ENCODE assay signal across 8 cellular contexts in the genomic region with DNA sequence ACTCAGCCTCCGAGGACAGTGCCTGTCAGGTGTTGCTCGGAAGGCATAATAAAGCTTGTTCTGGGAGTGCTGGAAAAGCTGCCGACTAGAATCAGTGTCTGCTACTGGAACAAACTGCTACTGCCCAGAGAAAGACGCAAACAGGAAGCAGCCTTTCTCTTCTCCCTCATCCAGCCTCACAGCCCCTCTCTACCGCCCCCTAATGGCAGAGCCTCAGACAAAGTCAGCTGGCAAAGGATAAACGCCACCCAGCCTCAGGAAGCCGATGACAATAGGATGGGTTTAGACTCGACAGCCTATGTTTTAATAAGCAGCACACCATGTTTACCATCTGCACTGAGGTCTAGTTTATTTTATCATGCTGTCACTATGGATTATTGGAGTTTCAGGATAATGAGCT.
DNase-seq lines count a peak whose midpoint lies in the region; ATAC-seq and TF ChIP-seq lines count a peak whose summit lies in the region.

No MANE protein-coding gene starts in this region.

- no peaks in the 10 kb centered on the region for H3K79me2 ChIP-seq in HCT116 (ENCODE audit: insufficient read depth, low read length)

- no peaks in the 10 kb centered on the region for H3K9me2 ChIP-seq in HCT116 (ENCODE audit: insufficient read depth)

- H3K9me3 Mint-ChIP-seq in Caco-2 (ENCODE audit: unreplicated experiment): peaks cover 31% of the 10 kb centered on the region
- H3K9me3 Mint-ChIP-seq in activated naive CD8-positive, alpha-beta T cell treated with anti-CD3 and anti-CD28 coated beads, Interleukin-2, amount 50 U/mL, for 24 hours: peaks cover 27% of the 10 kb centered on the region

- H3K4me2 ChIP-seq in HCT116 (ENCODE audit: low read length): no peak overlapping the region

- H3K4me1 Mint-ChIP-seq in Caco-2 (ENCODE audit: low read depth, unreplicated experiment): peaks cover 11% of the 10 kb centered on the region
- H3K4me1 Mint-ChIP-seq in activated naive CD8-positive, alpha-beta T cell treated with anti-CD3 and anti-CD28 coated beads, Interleukin-2, amount 50 U/mL, for 24 hours: no peaks in the 10 kb centered on the region

- TF ChIP-seq CTCF in Caco-2 (IDR thresholded peaks at IDR 0.05; ENCODE audit: insufficient read depth in 1 of 2, low read depth in 1 of 2, low read length in 1 of 2, severe bottlenecking in 1 of 2, unreplicated experiment in 1 of 2): peak; percentile 56 to 67
- TF ChIP-seq CTCF in HCT116 (IDR thresholded peaks at IDR 0.05 in 2 of 3, conservative IDR thresholded peaks at IDR 0.05 in 1 of 3; ENCODE audit: borderline replicate concordance in 1 of 3, insufficient read depth in 1 of 3, low read depth in 2 of 3, low read length in 2 of 3): peak; percentile 39 to 92 (median 78); a peak in 5 of 6 replicates
- TF ChIP-seq CTCF in left lung (IDR thresholded peaks at IDR 0.05): no peak

- peak; percentile 54 for TF ChIP-seq RAD21 in HCT116 (IDR thresholded peaks at IDR 0.05; ENCODE audit: low read depth)

- intact Hi-C loops in Caco-2 (cut with micrococcal nuclease; ENCODE audit: unreplicated experiment) (no loop called here), HCT116 (cut with micrococcal nuclease) (no loop called here), left lung (cut with DNase I) (no loop called here)

- no peaks in the 10 kb centered on the region for H3K36me3 Mint-ChIP-seq in Caco-2 (ENCODE audit: insufficient read depth, unreplicated experiment)
- H3K36me3 Mint-ChIP-seq in activated naive CD8-positive, alpha-beta T cell treated with anti-CD3 and anti-CD28 coated beads, Interleukin-2, amount 50 U/mL, for 24 hours (ENCODE audit: low read depth): peaks cover 1% of the 10 kb centered on the region

- peaks cover 18% of the 10 kb centered on the region for H3K9me3 ChIP-seq in Caco-2
- no peaks in the 10 kb centered on the region for H3K9me3 ChIP-seq in HCT116 (ENCODE audit: control insufficient read depth in 1 of 2, insufficient read depth in 1 of 2, low read depth in 1 of 2, low read length in 2 of 2)
- H3K9me3 ChIP-seq in left lung: peaks cover 0 to 34% of the 10 kb centered on the region in 2 donors

- no peaks in the 10 kb centered on the region for H3K27me3 Mint-ChIP-seq in Caco-2 (ENCODE audit: insufficient read depth, unreplicated experiment)
- no peaks in the 10 kb centered on the region for H3K27me3 Mint-ChIP-seq in activated naive CD8-positive, alpha-beta T cell treated with anti-CD3 and anti-CD28 coated beads, Interleukin-2, amount 50 U/mL, for 24 hours

- ATAC-seq in HCT116 (peak; percentile 87), left lung (peak; percentile 62), HG02981 (IDR thresholded peaks at IDR 0.05; ENCODE audit: unreplicated experiment) (no peak), GM18873 (IDR thresholded peaks at IDR 0.05; ENCODE audit: low FRiP score, unreplicated experiment) (no peak)
- no peak for ATAC-seq in activated naive CD8-positive, alpha-beta T cell treated with anti-CD3 and anti-CD28 coated beads, Interleukin-2, amount 50 U/mL, for 24 hours

- H3K27ac Mint-ChIP-seq in Caco-2 (ENCODE audit: unreplicated experiment): peak overlapping the region; percentile 17
- no peak overlapping the region for H3K27ac Mint-ChIP-seq in activated naive CD8-positive, alpha-beta T cell treated with anti-CD3 and anti-CD28 coated beads, Interleukin-2, amount 50 U/mL, for 24 hours

- BruUV-seq in Caco-2 (replicated peaks; lab: Mats Ljungman, UMichigan) (no TSS peak), HCT116 (replicated peaks; lab: Mats Ljungman, UMichigan) (no TSS peak)

- no peak overlapping the region for H3K4me3 Mint-ChIP-seq in Caco-2 (ENCODE audit: unreplicated experiment)
- H3K4me3 Mint-ChIP-seq in activated naive CD8-positive, alpha-beta T cell treated with anti-CD3 and anti-CD28 coated beads, Interleukin-2, amount 50 U/mL, for 24 hours: no peak overlapping the region

- TF ChIP-seq POLR2A in HCT116 (IDR thresholded peaks at IDR 0.05; ENCODE audit: borderline replicate concordance, extremely low read depth, insufficient read depth, insufficient read length): no peak

- H3K36me3 ChIP-seq in Caco-2 (ENCODE audit: control insufficient read depth, insufficient read depth, low read length): no peaks in the 10 kb centered on the region
- no peaks in the 10 kb centered on the region for H3K36me3 ChIP-seq in HCT116 (ENCODE audit: control insufficient read depth in 1 of 2, insufficient read depth in 2 of 2, low read length in 2 of 2)
- H3K36me3 ChIP-seq in left lung: no peaks in the 10 kb centered on the region

- H3K27me3 ChIP-seq in Caco-2 (replicated peaks; ENCODE audit: control insufficient read depth, insufficient read depth, low read length) (no peaks in the 10 kb centered on the region), HCT116 (ENCODE audit: insufficient read depth, low read length) (no peaks in the 10 kb centered on the region), left lung (no peaks in the 10 kb centered on the region)

- H4K20me1 ChIP-seq in HCT116 (ENCODE audit: insufficient read depth): no peaks in the 10 kb centered on the region

- peak overlapping the region; percentile 46 for H2AFZ ChIP-seq in HCT116 (ENCODE audit: low read depth, low read length, poor library complexity, severe bottlenecking)

- H3K27ac ChIP-seq in HCT116 (ENCODE audit: low read depth, low read length) (no peak overlapping the region), left lung (no peak overlapping the region)

- no peak overlapping the region for H3K9ac ChIP-seq in HCT116 (ENCODE audit: low read length)

- POLR2A ChIA-PET in Caco-2 (lab: Charles Lee) (no interaction called here), HCT116 (lab: Charles Lee) (no interaction called here)

- DNase-seq in Caco-2 (peak; percentile 72 to 76), HCT116 (ENCODE audit: low read depth, low spot score) (peak; percentile 29), left lung (no peak), NCI-H2029 treated with DMSO at 0.1 percent for 48 hours (lab: John Stamatoyannopoulos, UW) (no peak), GM19238 (ENCODE audit: insufficient read length, low spot score) (no peak)
- DNase-seq in activated naive CD8-positive, alpha-beta T cell treated with anti-CD3 and anti-CD28 coated beads, Interleukin-2, amount 50 U/mL, for 24 hours: peak; percentile 16

- RAD21 ChIA-PET in HCT116 (lab: Charles Lee; ENCODE audit: low non-redundant PET in 1 of 2, low total read pairs in 2 of 2, uncharacterized antibody in 2 of 2, unreplicated experiment in 2 of 2): interaction anchor here in 1 of 2 experiments (1.3 kb wide), 1 partner anchor 456 kb away, joined by 3 read pairs; no protein-coding TSS in a partner anchor

- CTCF ChIA-PET in Caco-2 (lab: Charles Lee): interaction anchor here (0.7 to 1.2 kb wide), 3 partner anchors 13 to 180 kb away, joined by 3 to 4 read pairs (median 3); no protein-coding TSS in a partner anchor
- CTCF ChIA-PET in HCT116 (lab: Charles Lee): interaction anchor here (0.6 to 1.7 kb wide), 7 partner anchors 10 to 487 kb away, joined by 3 to 12 read pairs (median 5); no protein-coding TSS in a partner anchor

- H3K4me1 ChIP-seq in Caco-2 (no peaks in the 10 kb centered on the region), HCT116 (ENCODE audit: control insufficient read depth in 1 of 2, insufficient read depth in 2 of 2, low read length in 2 of 2) (peaks cover 0 to 5% of the 10 kb centered on the region in 2 experiments; a peak in 1 of 4 replicates), left lung (no peaks in the 10 kb centered on the region)

- H3K4me3 ChIP-seq in Caco-2 (ENCODE audit: low read depth, low read length) (no peak overlapping the region), HCT116 (replicated peaks in 1 of 2; ENCODE audit: low read depth in 1 of 2, low read length in 2 of 2) (no peak overlapping the region), left lung (no peak overlapping the region)

TF ChIP-seq in HCT116, 20 proteins besides CTCF, POLR2A, EP300 and RAD21:
- TF ChIP-seq JUND (IDR thresholded peaks at IDR 0.05): no peak
- no peak for TF ChIP-seq EZH2phosphoT487 (IDR thresholded peaks at IDR 0.05; ENCODE audit: borderline replicate concordance)
- 0 out of 2 replicates have a peak, but pooled peaks have one; percentile 22 for TF ChIP-seq CBX3 (IDR thresholded peaks at IDR 0.05; ENCODE audit: low read depth)
TF ChIP-seq in HCT116: peak in this region for 1.

Comparison
In these comparisons a context has a peak if more than half of its experiments do, and no peak if none do; other contexts are left out.
1. DNase-seq: peak in Caco-2 (2 of 2), HCT116 (single experiment) and activated naive CD8-positive, alpha-beta T cell treated with anti-CD3 and anti-CD28 coated beads, Interleukin-2, amount 50 U/mL, for 24 hours (single experiment); none in left lung (0 of 2), NCI-H2029 treated with DMSO at 0.1 percent for 48 hours (single experiment) and GM19238 (single experiment).
2. CTCF ChIP-seq: peak in Caco-2 (2 of 2) and HCT116 (3 of 3); none in left lung (0 of 2).
3. ATAC-seq: peak in HCT116 (single experiment) and left lung (single experiment); none in activated naive CD8-positive, alpha-beta T cell treated with anti-CD3 and anti-CD28 coated beads, Interleukin-2, amount 50 U/mL, for 24 hours (single experiment), HG02981 (single experiment) and GM18873 (single experiment).